ENCODE assay signal across 8 cellular contexts in the genomic region with DNA sequence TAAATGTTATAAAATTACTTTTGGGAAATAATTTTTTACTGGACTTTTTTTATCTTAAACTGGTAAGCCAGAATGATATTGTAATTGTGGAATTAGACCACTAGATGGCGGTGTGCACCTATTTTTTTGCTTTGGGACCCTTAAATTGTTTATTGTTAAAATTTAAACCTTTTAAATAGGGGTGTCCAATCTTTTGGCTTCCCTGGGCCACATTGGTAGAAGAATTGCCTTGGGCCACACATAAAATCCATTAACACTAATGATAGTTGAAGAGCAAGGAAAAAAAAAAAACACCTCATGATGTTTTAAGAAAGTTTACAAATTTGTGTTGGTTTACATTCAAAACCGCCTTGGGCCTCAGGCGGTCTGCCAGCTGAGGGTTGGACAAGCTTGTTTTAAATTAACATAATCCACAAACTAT. TPM values are rescaled to one million over a fixed set of nuclear protein-coding genes. Genes with fewer than 3 reads are reported as not detected.
DNase-seq lines count a peak whose midpoint lies in the region; ATAC-seq, FAIRE-seq and TF ChIP-seq lines count a peak whose summit lies in the region.

No MANE protein-coding gene starts in this region.

- H3K27ac Mint-ChIP-seq in activated T-cell treated with anti-CD3 and anti-CD28 coated beads, Interleukin-2, amount 50 U/mL, for 24 hours = no peak overlapping the region

- no peaks in the 10 kb centered on the region for H3K9me3 ChIP-seq in K562 (replicated peaks; ENCODE audit: control insufficient read depth, insufficient read depth, low read depth, low read length)
- H3K9me3 ChIP-seq in left lung = no peaks in the 10 kb centered on the region

- H3K4me1 ChIP-seq in K562 (replicated peaks in 1 of 2; ENCODE audit: control insufficient read depth in 2 of 2, insufficient read depth in 2 of 2, low read length in 2 of 2) (no peaks in the 10 kb centered on the region), left lung (peaks cover 0 to 19% of the 10 kb centered on the region in 2 donors)

- H3K4me1 Mint-ChIP-seq in activated T-cell treated with anti-CD3 and anti-CD28 coated beads, Interleukin-2, amount 50 U/mL, for 24 hours (ENCODE audit: low read depth) = peaks cover 9% of the 10 kb centered on the region

- CTCF ChIA-PET in K562 (lab: Yijun Ruan, JAX; ENCODE audit: low intra/inter-chr PET ratio) = interaction anchor here (1.5 kb wide), 1 partner anchor 26 kb away, joined by 5 read pairs; no protein-coding TSS in a partner anchor

- POLR2A ChIA-PET in K562 (lab: Yijun Ruan, JAX) = no interaction called here

- DNase-seq in NCI-H1436 (lab: John Stamatoyannopoulos, UW) (peak; percentile 23), NCI-H1436 treated with DMSO at 0.1 percent for 48 hours (lab: John Stamatoyannopoulos, UW) (no peak), LoVo (ENCODE audit: low spot score) (peak; percentile 20), K562 (ENCODE audit: extremely low read depth in 1 of 4, low spot score in 3 of 4) (peak in 3 of 4 experiments; percentile 10 to 24 (median 15)), left lung (no peak)
- no peak for DNase-seq in activated T-cell treated with anti-CD3 and anti-CD28 coated beads, Interleukin-2, amount 50 U/mL, for 24 hours

- no peaks in the 10 kb centered on the region for H3K36me3 Mint-ChIP-seq in activated T-cell treated with anti-CD3 and anti-CD28 coated beads, Interleukin-2, amount 50 U/mL, for 24 hours (ENCODE audit: low read depth)

- 3% methylated on average over 3 of the region's 3 CpGs for WGBS in K562 (ENCODE audit: insufficient coverage, low coverage, missing lambda C conversion rate)

- no peaks in the 10 kb centered on the region for H4K20me1 ChIP-seq in K562 (replicated peaks; ENCODE audit: control insufficient read depth, insufficient read depth, low read length)

- no peak for TF ChIP-seq POLR2A in K562 (conservative IDR thresholded peaks at IDR 0.05)

- intact Hi-C loops in K562 (cut with micrococcal nuclease) = no loop called here
- intact Hi-C loops in left lung (cut with DNase I) = no loop called here

- no peaks in the 10 kb centered on the region for H3K79me2 ChIP-seq in K562 (ENCODE audit: control insufficient read depth, insufficient read depth, low read length)

- H3K9ac ChIP-seq in K562 (ENCODE audit: insufficient read depth in 1 of 2, low read depth in 2 of 2, low read length in 2 of 2) = no peak overlapping the region

- H3K27me3 ChIP-seq in K562 (ENCODE audit: control insufficient read depth in 2 of 2, insufficient read depth in 2 of 2, low read length in 2 of 2) = 0 out of 5 replicates have a peak, but pooled peaks cover 0 to 6% of the 10 kb centered on the region in 2 experiments
- peaks cover 0 to 18% of the 10 kb centered on the region in 2 donors for H3K27me3 ChIP-seq in left lung

- no TSS peak for BruUV-seq in K562 (replicated peaks; lab: Mats Ljungman, UMichigan)

- peak; percentile 14 to 47; a peak in 2 of 4 replicates for TF ChIP-seq RAD21 in K562 (CRISPR knock-in tag; conservative IDR thresholded peaks at IDR 0.05 in 1 of 2, IDR thresholded peaks at IDR 0.05 in 1 of 2)

- no peak overlapping the region for H2AFZ ChIP-seq in K562 (ENCODE audit: low read depth, low read length)

- no peak for FAIRE-seq in K562 (lab: Jason Lieb, UNC)

- H3K4me3 Mint-ChIP-seq in activated T-cell treated with anti-CD3 and anti-CD28 coated beads, Interleukin-2, amount 50 U/mL, for 24 hours = no peak overlapping the region

- no peak overlapping the region for H3K4me2 ChIP-seq in K562 (ENCODE audit: insufficient read depth, low read length)

- in situ Hi-C loops in K562 (cut with MboI) = loop anchor here (25.0 kb wide), 1 partner anchor 1311 kb away; no protein-coding TSS in a partner anchor

- H3K36me3 ChIP-seq in K562 (ENCODE audit: control insufficient read depth, insufficient read depth, low read length) = no peaks in the 10 kb centered on the region
- H3K36me3 ChIP-seq in left lung = no peaks in the 10 kb centered on the region

- ATAC-seq in K562 (no peak), left lung (peak; percentile 53), GM19397 (IDR thresholded peaks at IDR 0.05; ENCODE audit: unreplicated experiment) (no peak), HG02840 (IDR thresholded peaks at IDR 0.05; ENCODE audit: low FRiP score, unreplicated experiment) (no peak)

- TF ChIP-seq CTCF in K562 (IDR thresholded peaks at IDR 0.05 in 2 of 3, conservative IDR thresholded peaks at IDR 0.05 in 1 of 3; ENCODE audit: insufficient read depth in 2 of 3, low read depth in 1 of 3, low read length in 3 of 3) (peak in 2 of 3 experiments; percentile 12 to 57; a peak in 3 of 6 replicates), left lung (IDR thresholded peaks at IDR 0.05) (peak; percentile 65 to 79)

- H3K4me3 ChIP-seq in K562 (no peak overlapping the region), left lung (no peak overlapping the region)

- no peaks in the 10 kb centered on the region for H3K9me3 Mint-ChIP-seq in activated T-cell treated with anti-CD3 and anti-CD28 coated beads, Interleukin-2, amount 50 U/mL, for 24 hours

- TF ChIP-seq EP300 in K562 (IDR thresholded peaks at IDR 0.05; ENCODE audit: low read length) = no peak

- H3K27ac ChIP-seq in K562 (ENCODE audit: extremely low read depth, low read depth, low read length) (no peak overlapping the region), left lung (no peak overlapping the region)

- no peaks in the 10 kb centered on the region for H3K9me1 ChIP-seq in K562 (ENCODE audit: control insufficient read depth, insufficient read depth, low read length)

- peaks cover 46% of the 10 kb centered on the region for H3K27me3 Mint-ChIP-seq in activated T-cell treated with anti-CD3 and anti-CD28 coated beads, Interleukin-2, amount 50 U/mL, for 24 hours

TF ChIP-seq in K562, 482 proteins besides CTCF, POLR2A, EP300 and RAD21 (continues in another document):
- TF ChIP-seq NR2F6 (CRISPR knock-in tag; IDR thresholded peaks at IDR 0.05) (no peak), ZC3H11A (IDR thresholded peaks at IDR 0.05; ENCODE audit: low read depth, low read length) (no peak), HDGF (IDR thresholded peaks at IDR 0.05) (no peak), FOXP1 (CRISPR knock-in tag; IDR thresholded peaks at IDR 0.05) (no peak), SUPT5H (IDR thresholded peaks at IDR 0.05) (no peak), ERF (CRISPR knock-in tag; IDR thresholded peaks at IDR 0.05) (no peak), KHSRP (IDR thresholded peaks at IDR 0.05) (no peak), E2F4 (CRISPR knock-in tag; IDR thresholded peaks at IDR 0.05; ENCODE audit: low read depth) (no peak), KLF13 (tag; IDR thresholded peaks at IDR 0.05; ENCODE audit: borderline replicate concordance, low read depth) (no peak), CEBPZ (IDR thresholded peaks at IDR 0.05; ENCODE audit: borderline replicate concordance, low read depth, low read length) (no peak), PRMT5 (CRISPR knock-in tag; IDR thresholded peaks at IDR 0.05) (no peak)

RNA-seq across cellular contexts. Expression of gene GADD45G, which starts 28.4 kb away (rescaled TPM):
- total RNA-seq in K562 (2011; cell fraction: chromatin; rRNA removed; ENCODE audit: low replicate concordance) = not detected in 2 replicates
- 0.39 TPM in 1 of 2 replicates, not detected in the other for total RNA-seq in K562 (2011; cell fraction: nucleolus; rRNA removed)
- total RNA-seq in K562 (2011; cell fraction: nucleoplasm; rRNA removed) = not detected in 2 replicates
- total RNA-seq in K562 (2014; rRNA removed) (0.33 TPM in 1 of 2 replicates, not detected in the other), K562 (2014; rRNA removed; fragmentation: Illumina TruSeq; extraction: Trizol) (not detected in 2 replicates), K562 (2015; rRNA removed; fragmentation: Illumina TruSeq; extraction: Trizol) (not detected in 2 replicates), K562 (2021) (0.20 TPM in 1 of 2 replicates, not detected in the other), left lung (10 to 100 TPM; 11.2 to 12.6 TPM)
- polyA plus RNA-seq in K562 (2011; rRNA removed) (0.12 TPM in 1 of 2 replicates, not detected in the other), K562 (2014; fragmentation: Illumina TruSeq; extraction: Trizol) (not detected in 2 replicates), K562 (2014; fragmentation: Nextera tagmentation; extraction: Ambion mirVana) (not detected), K562 (2014; rRNA removed) (0.34 TPM in 1 of 2 replicates, not detected in the other)
- not detected in 2 replicates for polyA plus RNA-seq in K562 (2011; cell fraction: cytosol; rRNA removed)
- polyA plus RNA-seq in K562 (2011; cell fraction: nucleus; rRNA removed) = 0.11 TPM in 1 of 2 replicates, not detected in the other
- 0.08 and 0.82 TPM in 2 replicates for polyA plus RNA-seq in K562 (2012)
- not detected in 2 replicates for polyA minus RNA-seq in K562 (2011; rRNA and poly(A)+ RNA removed)
- not detected in 2 replicates for polyA minus RNA-seq in K562 (2011; cell fraction: cytosol; rRNA and poly(A)+ RNA removed)
- not detected in 2 replicates for polyA minus RNA-seq in K562 (2011; cell fraction: nucleus; rRNA and poly(A)+ RNA removed)

Comparison
In these comparisons a context has a peak if more than half of its experiments do, and no peak if none do; other contexts are left out.
1. DNase-seq: peak in NCI-H1436 (single experiment), LoVo (single experiment) and K562 (3 of 4); none in NCI-H1436 treated with DMSO at 0.1 percent for 48 hours (single experiment), left lung (0 of 2) and activated T-cell treated with anti-CD3 and anti-CD28 coated beads, Interleukin-2, amount 50 U/mL, for 24 hours (single experiment).
2. RNA of gene GADD45G, which starts 28.4 kb away (total RNA-seq): 11.2 to 12.6 TPM in left lung; 0.20 to 0.39 TPM in K562; every median in the first group is over 4 times any median in the second.